ENCODE assay signal across 13 cellular contexts in the genomic region with DNA sequence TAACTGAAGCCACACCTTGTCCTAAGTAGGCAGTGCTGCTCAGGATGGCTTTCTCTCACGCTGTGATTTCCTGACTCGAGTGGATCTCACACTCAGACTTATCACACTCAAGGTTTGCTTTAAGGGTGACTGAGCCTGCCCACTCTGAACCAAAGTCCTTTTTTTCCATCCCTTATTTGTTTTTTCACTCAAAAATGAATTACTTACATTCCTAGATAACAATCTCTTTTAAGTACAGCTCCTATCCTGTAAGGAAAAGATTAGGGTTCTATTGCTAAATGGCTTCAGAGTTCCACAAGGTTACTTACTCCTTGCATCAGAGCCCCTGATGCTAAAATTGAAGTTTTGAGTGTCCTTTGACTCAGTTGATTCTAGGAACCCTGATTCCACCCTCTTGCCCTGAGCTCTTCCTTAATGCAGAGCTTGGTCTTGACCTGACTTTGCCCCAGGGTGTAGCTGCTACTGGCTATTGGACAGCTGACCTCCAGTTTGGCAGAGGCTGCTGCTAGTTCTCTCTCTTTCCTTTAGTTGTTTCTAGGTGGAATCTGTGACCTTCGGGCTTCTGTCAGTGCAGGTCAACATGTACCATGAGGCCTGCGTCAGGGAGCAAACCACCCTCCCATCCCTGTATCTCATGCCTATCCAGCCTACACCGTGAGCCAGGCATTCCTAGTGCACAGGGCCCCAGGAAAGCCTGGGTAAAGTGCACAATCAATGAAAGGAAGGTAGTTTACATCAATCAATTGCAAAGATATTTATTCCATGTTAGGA.
DNase-seq lines count a peak whose midpoint lies in the region; ATAC-seq and TF ChIP-seq lines count a peak whose summit lies in the region.
"Had no signal": no experiment of that assay in that cellular context is flagged by ENCODE, and none has a peak within 500 bp of the region (broad histone marks: within the 10 kb centered on the region; RNA-seq: fewer than 3 reads in every experiment).

No MANE protein-coding gene starts in this region.

- H3K27me3 ChIP-seq in mammary epithelial cell (ENCODE audit: insufficient read depth, low read length) (no peaks in the 10 kb centered on the region), right lobe of liver (no peaks in the 10 kb centered on the region)

- H3K27ac ChIP-seq in mammary epithelial cell (ENCODE audit: insufficient read depth, low read depth, low read length) (peak overlapping the region; percentile 67), right lobe of liver (peak overlapping the region; percentile 79 to 94 (median 85))
- H3K27ac ChIP-seq: C4-2B, psoas muscle had no signal

- dilution Hi-C loops in mammary epithelial cell (cut with HindIII; ENCODE audit: low sequenced_read_pairs): no loop called here

- ATAC-seq in right lobe of liver (peak; percentile 88 to 97 (median 94)), GM18909 (IDR thresholded peaks at IDR 0.05; ENCODE audit: poor library complexity, unreplicated experiment) (no peak)
- ATAC-seq: GM12878, psoas muscle had no signal

- H3K4me2 ChIP-seq in mammary epithelial cell (ENCODE audit: insufficient read depth, low read depth, low read length): peak overlapping the region; percentile 25

- peak overlapping the region; percentile 32 for H2AFZ ChIP-seq in mammary epithelial cell (ENCODE audit: low read depth, low read length)

- H3K4me1 ChIP-seq in mammary epithelial cell (ENCODE audit: insufficient read depth, low read length) (peaks cover 23% of the 10 kb centered on the region), right lobe of liver (peaks cover 0 to 34% (median 12%) of the 10 kb centered on the region in 4 donors)
- H3K4me1 ChIP-seq: psoas muscle had no signal

- H3K4me3 ChIP-seq in mammary epithelial cell (replicated peaks in 1 of 3; ENCODE audit: insufficient read depth in 1 of 3, low read depth in 2 of 3, low read length in 3 of 3): no peak overlapping the region
- H3K4me3 ChIP-seq in right lobe of liver: no peak overlapping the region
- H3K4me3 ChIP-seq: GM12878, psoas muscle had no signal

- intact Hi-C loops in mammary epithelial cell (cut with micrococcal nuclease): no loop called here
- intact Hi-C loops in right lobe of liver (cut with DNase I): no loop called here

- H3K9me3 ChIP-seq in mammary epithelial cell (replicated peaks; ENCODE audit: insufficient read depth, low read length) (no peaks in the 10 kb centered on the region), right lobe of liver (no peaks in the 10 kb centered on the region)
- H3K9me3 ChIP-seq: psoas muscle had no signal

- no peak overlapping the region for H3K9ac ChIP-seq in mammary epithelial cell (ENCODE audit: insufficient read depth, low read length)

- no TSS peak for BruUV-seq in mammary epithelial cell (replicated peaks; lab: Mats Ljungman, UMichigan)

- no peak for TF ChIP-seq POLR2A in right lobe of liver (IDR thresholded peaks at IDR 0.05)

- CTCF ChIA-PET in mammary epithelial cell (lab: Charles Lee; ENCODE audit: low non-redundant PET): no interaction called here

- TF ChIP-seq CTCF in mammary epithelial cell (conservative IDR thresholded peaks at IDR 0.05 in 1 of 2, IDR thresholded peaks at IDR 0.05 in 1 of 2; ENCODE audit: extremely low read depth in 1 of 2, insufficient read depth in 1 of 2, low read depth in 1 of 2, low read length in 2 of 2) (no peak), right lobe of liver (IDR thresholded peaks at IDR 0.05) (no peak)

- DNase-seq in NCI-H226 (peak; percentile 5), mammary epithelial cell (no peak), right lobe of liver (peak; percentile 70 to 93 (median 89)), iPS-NIHi11 (ENCODE audit: low spot score) (no peak), NCI-H2107 treated with DMSO at 0.1 percent for 48 hours (lab: John Stamatoyannopoulos, UW; ENCODE audit: unreplicated experiment) (no peak), medulla oblongata (ENCODE audit: extremely low spot score) (no peak)
- DNase-seq: activated CD8-positive, alpha-beta memory T cell treated with anti-CD3 and anti-CD28 coated beads for 24 hours; activated naive CD4-positive, alpha-beta T cell; NK-92 treated with Interleukin-12 subunit alpha and Interleukin-12 subunit beta, amount 100 ng/mL, for 24 hours; psoas muscle had no signal

- H4K20me1 ChIP-seq in mammary epithelial cell (ENCODE audit: insufficient read depth, low read length): no peaks in the 10 kb centered on the region

- 13% methylated on average over 5 of the region's 5 CpGs for WGBS in mammary epithelial cell (ENCODE audit: low coverage, missing lambda C conversion rate)
- WGBS in right lobe of liver (ENCODE audit: insufficient coverage, low coverage, low lambda C conversion rate, missing lambda C conversion rate): 26% methylated on average over 5 of the region's 5 CpGs

- in situ Hi-C loops in mammary epithelial cell (cut with MboI; ENCODE audit: low sequenced_read_pairs in 2 of 2): no loop called here

- H3K79me2 ChIP-seq in mammary epithelial cell (ENCODE audit: insufficient read depth, low read length): no peaks in the 10 kb centered on the region

- H3K36me3 ChIP-seq in mammary epithelial cell (ENCODE audit: insufficient read depth, low read length) (no peaks in the 10 kb centered on the region), right lobe of liver (no peaks in the 10 kb centered on the region)

Comparison
In these comparisons a context has a peak if more than half of its experiments do, and no peak if none do; other contexts are left out.
1. DNase-seq: peak in NCI-H226 (single experiment) and right lobe of liver (3 of 3); none in mammary epithelial cell (single experiment), iPS-NIHi11 (single experiment), NCI-H2107 treated with DMSO at 0.1 percent for 48 hours (single experiment) and medulla oblongata (single experiment).